In the genomic region with DNA sequence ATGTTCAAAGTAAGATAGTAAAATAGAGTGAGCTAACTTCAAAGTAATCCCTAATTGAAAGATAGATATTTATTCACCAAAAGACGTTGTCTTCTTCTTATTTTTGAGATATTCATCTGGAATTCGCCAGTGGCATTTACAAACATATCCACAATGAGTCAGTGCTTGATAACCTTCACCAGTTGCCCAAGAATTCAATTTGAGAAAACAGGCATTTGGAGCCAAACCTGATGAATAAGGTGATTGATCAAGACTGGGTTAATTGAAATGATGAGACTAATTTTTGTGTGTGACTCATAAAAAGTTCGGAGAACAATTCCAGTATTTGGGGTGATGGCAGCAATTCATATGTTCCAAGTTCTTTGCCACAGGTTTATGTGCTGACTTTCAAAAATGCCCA, we compare ENCODE assay signal across 29 cellular contexts.
A peak's percentile ranks its signal among the peaks of the same experiment; 100 is the strongest.
DNase-seq lines count a peak whose midpoint lies in the region; ATAC-seq, FAIRE-seq and TF ChIP-seq lines count a peak whose summit lies in the region.
"Had no signal": no experiment of that assay in that cellular context is flagged by ENCODE, and none has a peak within 500 bp of the region (broad histone marks: within the 10 kb centered on the region; RNA-seq: fewer than 3 reads in every experiment).

No MANE protein-coding gene starts in this region.

- ATAC-seq in HepG2 (no peak), right lobe of liver (no peak), HG02885 (IDR thresholded peaks at IDR 0.05; ENCODE audit: poor library complexity, unreplicated experiment) (no peak)
- ATAC-seq: body of pancreas; gastroesophageal sphincter; left cardiac atrium; Panc1; pancreas; stimulated activated effector memory CD8-positive, alpha-beta T cell treated with anti-CD3 and anti-CD28 coated beads, Interleukin-12 subunit alpha, Interleukin-12 subunit beta, amount 100 ng/mL, for 72 hours had no signal

- H3K4ac ChIP-seq in mesendoderm (ENCODE audit: low read depth, low read length), result no peak overlapping the region

- H4K20me1 ChIP-seq in HepG2 (ENCODE audit: insufficient read depth, low read length) (no peaks in the 10 kb centered on the region), PC-9 (ENCODE audit: insufficient read depth) (no peaks in the 10 kb centered on the region)

- DNase-seq in HepG2 (ENCODE audit: low spot score), result peak; percentile 44
- DNase-seq in right lobe of liver, result no peak
- peak in 1 of 2 experiments; percentile 58 for DNase-seq in PC-9
- no peak for DNase-seq in NCI-H510A (lab: John Stamatoyannopoulos, UW)
- no peak for DNase-seq in mesendoderm
- no peak for DNase-seq in anterior cingulate cortex (lab: John Stamatoyannopoulos, UW)
- DNase-seq: 8988T; activated CD4-positive, alpha-beta T cell treated with anti-CD3 and anti-CD28 coated beads for 48 hours; activated CD8-positive, alpha-beta memory T cell treated with anti-CD3 and anti-CD28 coated beads for 24 hours; activated effector memory CD4-positive, alpha-beta T cell treated with anti-CD3 and anti-CD28 coated beads, Interleukin-2, amount 50 U/mL, for 16 hours; body of pancreas; DND-41; dorsolateral prefrontal cortex; left cardiac atrium; NCI-H1436; NCI-H2081; NCI-H526 treated with DMSO at 0.1 percent for 48 hours; nephron progenitor cell; pancreas; SIG-M5; substantia nigra; WERI-Rb-1 had no signal

- H2AFZ ChIP-seq in HepG2 (ENCODE audit: low read length) (no peak overlapping the region), PC-9 (no peak overlapping the region)
- H2AFZ ChIP-seq: GM23338, hepatocyte had no signal

- 60% methylated on average over 3 of the region's 3 CpGs for WGBS in HepG2 (ENCODE audit: low lambda C conversion rate)
- WGBS in right lobe of liver (ENCODE audit: insufficient coverage, low coverage, low lambda C conversion rate, missing lambda C conversion rate), result 83% methylated on average over 3 of the region's 3 CpGs
- 82 to 90% methylated on average over 3 of the region's 3 CpGs for WGBS in ectodermal cell, 2 experiments
- no CpG with 5 or more reads among the region's 3 CpGs for WGBS in mesendoderm (ENCODE audit: extremely low coverage, insufficient coverage, low lambda C conversion rate)

- no peak overlapping the region for H3K4me2 ChIP-seq in HepG2 (ENCODE audit: low read depth, low read length)
- H3K4me2 ChIP-seq in PC-9, result peak overlapping the region; percentile 9; the same call in 1 of the 2 replicates
- no peak overlapping the region for H3K4me2 ChIP-seq in mesendoderm (ENCODE audit: low read length)
- H3K4me2 ChIP-seq: GM23338, hepatocyte had no signal

- no TSS peak for BruUV-seq in HepG2 (replicated peaks; lab: Mats Ljungman, UMichigan)
- BruUV-seq in PC-9 (replicated peaks; lab: Mats Ljungman, UMichigan), result no TSS peak

- POLR2A ChIA-PET in HepG2 (lab: Yijun Ruan, JAX) (interaction anchor here (2.0 kb wide), 1 partner anchor 14 kb away, joined by 7 read pairs; no protein-coding TSS in a partner anchor), PC-9 (lab: Charles Lee; ENCODE audit: unreplicated experiment) (interaction anchor here (0.6 to 0.8 kb wide), 2 partner anchors 28 to 382 kb away, joined by 4 to 18 read pairs; no protein-coding TSS in a partner anchor)

- H2BK5ac ChIP-seq in mesendoderm (ENCODE audit: low read length), result no peak overlapping the region

- FAIRE-seq in HepG2 (lab: Jason Lieb, UNC), result no peak
- FAIRE-seq: pancreas had no signal

- H3K79me2 ChIP-seq in HepG2 (ENCODE audit: insufficient read depth, low read length) (no peaks in the 10 kb centered on the region), PC-9 (ENCODE audit: low read depth) (no peaks in the 10 kb centered on the region), mesendoderm (ENCODE audit: control insufficient read depth, insufficient read depth, low read length) (no peaks in the 10 kb centered on the region)
- H3K79me2 ChIP-seq: hepatocyte had no signal

- in situ Hi-C loops in HepG2 (cut with HindIII; ENCODE audit: extremely low pct_ligation_motif_present, low pct_unique_long_range_greater_than_20kb), result no loop called here

- H3K9ac ChIP-seq in HepG2 (ENCODE audit: insufficient read depth, low read depth, low read length) (no peak overlapping the region), mesendoderm (ENCODE audit: low read length) (no peak overlapping the region)

- no peak overlapping the region for H3K23ac ChIP-seq in mesendoderm (ENCODE audit: low read length)

- no peak overlapping the region for H4K5ac ChIP-seq in mesendoderm (ENCODE audit: low read length)

- intact Hi-C loops in HepG2 (cut with micrococcal nuclease; ENCODE audit: unreplicated experiment), result no loop called here
- intact Hi-C loops in right lobe of liver (cut with DNase I), result no loop called here
- intact Hi-C loops in PC-9 (cut with micrococcal nuclease; ENCODE audit: unreplicated experiment), result no loop called here

- TF ChIP-seq POLR2A in HepG2 (IDR thresholded peaks at IDR 0.05; ENCODE audit: insufficient read depth in 1 of 2, low read depth in 2 of 2, low read length in 2 of 2), result no peak
- TF ChIP-seq POLR2A in right lobe of liver (IDR thresholded peaks at IDR 0.05), result no peak

- no peaks in the 10 kb centered on the region for H3F3A ChIP-seq in PC-9 (ENCODE audit: insufficient read depth, low read depth)

- no peak overlapping the region for H4K8ac ChIP-seq in mesendoderm (ENCODE audit: low read depth, low read length)

- TF ChIP-seq EP300 in HepG2 (IDR thresholded peaks at IDR 0.05; ENCODE audit: low read depth in 2 of 2, low read length in 2 of 2), result no peak
- no peak for TF ChIP-seq EP300 in HepG2 (CRISPR knock-in tag; IDR thresholded peaks at IDR 0.05; ENCODE audit: borderline replicate concordance)

- H2BK15ac ChIP-seq in mesendoderm (replicated peaks; ENCODE audit: low read depth), result no peak overlapping the region

- H2BK120ac ChIP-seq in mesendoderm (ENCODE audit: low read depth, low read length), result no peak overlapping the region

- no peak for TF ChIP-seq CTCF in HepG2 (CRISPR knock-in tag; IDR thresholded peaks at IDR 0.05)
- TF ChIP-seq CTCF in right lobe of liver (IDR thresholded peaks at IDR 0.05), result no peak
- TF ChIP-seq CTCF in PC-9 (conservative IDR thresholded peaks at IDR 0.05), result no peak

- peaks cover 22% of the 10 kb centered on the region; the same call in 1 of the 2 replicates for H3K4me1 ChIP-seq in HepG2 (ENCODE audit: insufficient read depth, low read length)
- H3K4me1 ChIP-seq in right lobe of liver, result no peaks in the 10 kb centered on the region
- H3K4me1 ChIP-seq in PC-9 (replicated peaks; ENCODE audit: insufficient read depth), result no peaks in the 10 kb centered on the region; the same call in 1 of the 2 replicates
- peaks cover 24% of the 10 kb centered on the region for H3K4me1 ChIP-seq in ectodermal cell (ENCODE audit: control insufficient read depth, insufficient read depth, low read length)
- no peaks in the 10 kb centered on the region for H3K4me1 ChIP-seq in mesendoderm (ENCODE audit: control insufficient read depth, low read depth, low read length)
- H3K4me1 ChIP-seq: body of pancreas, gastroesophageal sphincter, pancreas had no signal

- CTCF ChIA-PET in HepG2 (lab: Yijun Ruan, JAX; ENCODE audit: low intra/inter-chr PET ratio, low total read pairs) (no interaction called here), PC-9 (lab: Charles Lee) (no interaction called here)

- H3K27ac ChIP-seq in HepG2 (ENCODE audit: extremely low read length, insufficient read depth, low read length) (no peak overlapping the region), right lobe of liver (no peak overlapping the region), PC-9 (no peak overlapping the region), ectodermal cell (ENCODE audit: insufficient read depth, low read depth, low read length, poor library complexity, severe bottlenecking) (peak overlapping the region; percentile 79), mesendoderm (ENCODE audit: low read depth, low read length) (no peak overlapping the region)
- H3K27ac ChIP-seq: body of pancreas, dorsolateral prefrontal cortex, gastroesophageal sphincter, hepatocyte, pancreas, WERI-Rb-1 had no signal

- no peak overlapping the region for H3K56ac ChIP-seq in mesendoderm (ENCODE audit: low read length)

- H2AK5ac ChIP-seq in mesendoderm (ENCODE audit: low read length), result no peak overlapping the region

- TF ChIP-seq RAD21 in HepG2 (CRISPR knock-in tag; IDR thresholded peaks at IDR 0.05), result no peak

- no peaks in the 10 kb centered on the region for H3K9me3 ChIP-seq in HepG2 (ENCODE audit: low read length)
- no peaks in the 10 kb centered on the region for H3K9me3 ChIP-seq in right lobe of liver
- no peaks in the 10 kb centered on the region for H3K9me3 ChIP-seq in PC-9 (ENCODE audit: insufficient read depth, low read depth)
- H3K9me3 ChIP-seq in ectodermal cell (ENCODE audit: control insufficient read depth, low read length), result no peaks in the 10 kb centered on the region
- H3K9me3 ChIP-seq: body of pancreas, gastroesophageal sphincter, pancreas had no signal

- H3K4me3 ChIP-seq in HepG2 (replicated peaks in 1 of 3; ENCODE audit: insufficient read depth in 1 of 3, low read depth in 2 of 3, low read length in 3 of 3) (no peak overlapping the region), right lobe of liver (no peak overlapping the region), PC-9 (no peak overlapping the region), ectodermal cell (ENCODE audit: insufficient read depth, low read depth, low read length) (no peak overlapping the region), mesendoderm (ENCODE audit: low read length) (no peak overlapping the region)
- H3K4me3 ChIP-seq: body of pancreas, dorsolateral prefrontal cortex, gastroesophageal sphincter, GM23338, hepatocyte, pancreas had no signal

- H3K27me3 ChIP-seq in HepG2 (ENCODE audit: control insufficient read depth in 1 of 2, insufficient read depth in 2 of 2, low read length in 2 of 2) (no peaks in the 10 kb centered on the region), right lobe of liver (no peaks in the 10 kb centered on the region), PC-9 (ENCODE audit: insufficient read depth, low read depth) (no peaks in the 10 kb centered on the region), ectodermal cell (ENCODE audit: control insufficient read depth, insufficient read depth, low read length, poor library complexity, severe bottlenecking) (no peaks in the 10 kb centered on the region), mesendoderm (ENCODE audit: insufficient read depth, low read length, poor library complexity) (no peaks in the 10 kb centered on the region)
- H3K27me3 ChIP-seq: body of pancreas, dorsolateral prefrontal cortex, gastroesophageal sphincter, hepatocyte, pancreas had no signal

- no peak overlapping the region for H3K18ac ChIP-seq in mesendoderm (ENCODE audit: low read length)

- H3K79me1 ChIP-seq in mesendoderm (ENCODE audit: low read length), result no peaks in the 10 kb centered on the region

- H3K36me3 ChIP-seq in HepG2 (replicated peaks in 1 of 2; ENCODE audit: control insufficient read depth in 1 of 2, insufficient read depth in 2 of 2, low read length in 2 of 2), result no peaks in the 10 kb centered on the region
- H3K36me3 ChIP-seq in right lobe of liver, result no peaks in the 10 kb centered on the region
- H3K36me3 ChIP-seq in PC-9 (ENCODE audit: low read depth), result no peaks in the 10 kb centered on the region
- no peaks in the 10 kb centered on the region for H3K36me3 ChIP-seq in ectodermal cell (ENCODE audit: control insufficient read depth, insufficient read depth, low read length)
- H3K36me3 ChIP-seq in mesendoderm (ENCODE audit: control insufficient read depth, insufficient read depth, low read length), result no peaks in the 10 kb centered on the region
- H3K36me3 ChIP-seq: gastroesophageal sphincter, pancreas, WERI-Rb-1 had no signal

- no peaks in the 10 kb centered on the region for H3K9me2 ChIP-seq in PC-9 (ENCODE audit: insufficient read depth)
